Comparison of ENCODE assay signal across 20 cellular contexts in the genomic region with DNA sequence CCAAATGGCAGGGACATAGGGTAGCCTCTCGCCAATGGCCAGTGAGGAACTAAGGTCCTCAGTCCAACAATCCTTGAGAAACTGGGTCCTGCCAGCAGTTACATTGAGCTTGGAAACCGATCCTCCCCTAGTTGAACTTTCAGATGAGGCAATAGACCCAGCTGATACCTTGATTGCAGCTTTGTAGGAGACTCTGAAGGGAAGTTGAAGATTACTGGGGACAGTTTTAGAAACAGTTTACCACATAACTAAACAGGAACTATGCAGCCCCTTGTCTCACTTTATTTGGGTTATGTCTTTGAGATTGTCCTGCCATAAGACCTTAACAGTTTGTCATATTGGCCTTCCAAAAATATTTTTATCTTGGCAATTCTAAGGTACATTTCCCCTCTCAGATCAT.
"Had no signal": no experiment of that assay in that cellular context is flagged by ENCODE, and none has a peak within 500 bp of the region (broad histone marks: within the 10 kb centered on the region; RNA-seq: fewer than 3 reads in every experiment).

No MANE protein-coding gene starts in this region.

- H3K27me3 ChIP-seq: pancreas, sigmoid colon, spleen had no signal

- H3K4me1 ChIP-seq: pancreas, spleen had no signal

- H3K4me3 ChIP-seq: esophagus squamous epithelium, mucosa of descending colon, pancreas, sigmoid colon, spleen, thoracic aorta had no signal

- H3K36me3 ChIP-seq: esophagus squamous epithelium, pancreas, sigmoid colon, spleen, thoracic aorta, WERI-Rb-1 had no signal

- H3K9me3 ChIP-seq: esophagus squamous epithelium, mucosa of descending colon, pancreas, sigmoid colon, spleen, thoracic aorta had no signal

- ATAC-seq: activated CD4-positive, alpha-beta T cell treated with anti-CD3 and anti-CD28 coated beads for 36 hours; activated CD8-positive, alpha-beta memory T cell treated with anti-CD3 and anti-CD28 coated beads, Interleukin-2, amount 10 ng/mL, durations not matched to agents 7 days and 5 days; activated naive CD8-positive, alpha-beta T cell treated with anti-CD3 and anti-CD28 coated beads, Interleukin-2, amount 50 U/mL, for 24 hours; left lobe of liver; mucosa of descending colon; naive thymus-derived CD4-positive, alpha-beta T cell; pancreas; stimulated activated naive CD8-positive, alpha-beta T cell treated with anti-CD3 and anti-CD28 coated beads, Interleukin-15, amount 100 ng/mL, for 72 hours had no signal

- H3K27ac ChIP-seq: esophagus squamous epithelium, pancreas, sigmoid colon, spleen, thoracic aorta, WERI-Rb-1 had no signal

- DNase-seq: activated CD4-positive, alpha-beta memory T cell treated with anti-CD3 and anti-CD28 coated beads for 36 hours; activated CD4-positive, alpha-beta T cell treated with anti-CD3 and anti-CD28 coated beads for 36 hours; activated CD8-positive, alpha-beta memory T cell treated with anti-CD3 and anti-CD28 coated beads, Interleukin-2, amount 10 ng/mL, durations not matched to agents 7 days and 5 days; activated naive CD4-positive, alpha-beta T cell treated with anti-CD3 and anti-CD28 coated beads for 36 hours; activated naive CD8-positive, alpha-beta T cell treated with anti-CD3 and anti-CD28 coated beads, Interleukin-2, amount 50 U/mL, for 24 hours; activated T-cell treated with anti-CD3 and anti-CD28 coated beads, Interleukin-2, amount 50 U/mL, for 1 hour; aorta; effector CD8-positive, alpha-beta T cell; esophagus squamous epithelium; hippocampal formation; mammary epithelial cell; mucosa of descending colon; naive thymus-derived CD4-positive, alpha-beta T cell; pancreas; sigmoid colon; spleen; stimulated activated naive CD8-positive, alpha-beta T cell treated with anti-CD3 and anti-CD28 coated beads, Interleukin-15, amount 100 ng/mL, for 72 hours; WERI-Rb-1 had no signal
